In the genomic region with DNA sequence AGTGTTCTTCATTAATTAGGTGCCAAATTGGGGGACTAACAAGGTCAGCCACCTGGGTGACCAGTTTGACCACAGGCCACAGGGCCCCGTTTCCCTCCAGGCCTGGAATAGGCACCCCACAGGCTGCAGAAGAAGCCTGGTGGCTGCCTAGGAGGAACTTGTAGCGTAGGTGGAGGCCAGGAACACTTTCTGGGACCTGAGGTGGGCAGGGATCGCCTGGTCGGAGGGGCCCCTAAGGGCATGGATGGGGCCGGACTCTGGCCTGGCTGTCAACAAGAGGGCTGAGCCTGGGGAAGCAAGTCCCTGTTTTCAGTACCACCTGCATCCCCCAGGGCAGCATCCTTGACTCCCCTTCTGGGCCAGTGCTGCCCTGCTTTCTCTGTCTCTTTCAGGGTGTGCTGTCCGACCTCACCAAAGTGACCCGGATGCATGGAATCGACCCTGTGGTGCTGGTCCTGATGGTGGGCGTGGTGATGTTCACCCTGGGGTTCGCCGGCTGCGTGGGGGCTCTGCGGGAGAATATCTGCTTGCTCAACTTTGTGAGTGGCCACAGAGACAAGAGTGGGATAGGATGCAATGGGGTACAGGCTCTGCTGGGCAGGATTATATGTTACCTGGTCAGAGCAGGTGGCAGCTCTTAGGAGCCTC, we compare ENCODE assay signal across 18 cellular contexts. TPM values are rescaled to one million over a fixed set of nuclear protein-coding genes. Genes with fewer than 3 reads are reported as not detected.
DNase-seq lines count a peak whose midpoint lies in the region; ATAC-seq, FAIRE-seq and TF ChIP-seq lines count a peak whose summit lies in the region.
"Had no signal": no experiment of that assay in that cellular context is flagged by ENCODE, and none has a peak within 500 bp of the region (broad histone marks: within the 10 kb centered on the region; RNA-seq: fewer than 3 reads in every experiment).

No MANE protein-coding gene starts in this region.

- intact Hi-C loops in HepG2 (cut with micrococcal nuclease; ENCODE audit: unreplicated experiment) (loop anchor here (1.0 kb wide), 1 partner anchor 63 kb away; no protein-coding TSS in a partner anchor), right lobe of liver (cut with DNase I) (loop anchor here (5.0 to 10.0 kb wide), 2 partner anchors 60 to 122 kb away; no protein-coding TSS in a partner anchor), MCF 10A (cut with micrococcal nuclease) (no loop called here)

- peak overlapping the region; percentile 46 for H3K27ac Mint-ChIP-seq in MCF 10A (ENCODE audit: low read depth, unreplicated experiment)
- H3K27ac Mint-ChIP-seq in naive thymus-derived CD8-positive, alpha-beta T cell = peak overlapping the region in 8 of 10 donors; percentile 13 to 95 (median 48)
- H3K27ac Mint-ChIP-seq: activated T-helper 2 cell treated with anti-CD3 and anti-CD28 coated beads, Interferon-gamma antibody, Interleukin-2, Interleukin-4, amounts not matched to agents 10 μg/mL and 5 μg/mL and 100 μg/mL, durations not matched to agents 14 hours and 24 hours and 36 hours had no signal

- TF ChIP-seq CTCF in HepG2 (CRISPR knock-in tag; IDR thresholded peaks at IDR 0.05) (no peak), right lobe of liver (IDR thresholded peaks at IDR 0.05) (no peak), MCF 10A (IDR thresholded peaks at IDR 0.05; ENCODE audit: unreplicated experiment) (no peak)

- BruUV-seq in HepG2 (replicated peaks; lab: Mats Ljungman, UMichigan) (no TSS peak), MCF 10A (replicated peaks; lab: Mats Ljungman, UMichigan) (no TSS peak)

- WGBS in HepG2 (ENCODE audit: low lambda C conversion rate) = 49% methylated on average over 4 of the region's 13 CpGs
- WGBS in right lobe of liver (ENCODE audit: insufficient coverage, low coverage, low lambda C conversion rate, missing lambda C conversion rate) = 77% methylated on average over 5 of the region's 13 CpGs

- TF ChIP-seq EP300 in HepG2 (IDR thresholded peaks at IDR 0.05; ENCODE audit: low read depth in 2 of 2, low read length in 2 of 2) (no peak), HepG2 (CRISPR knock-in tag; IDR thresholded peaks at IDR 0.05; ENCODE audit: borderline replicate concordance) (no peak)

- H3K27ac ChIP-seq in HepG2 (ENCODE audit: extremely low read length, insufficient read depth, low read length) (peak overlapping the region; percentile 54), right lobe of liver (peak overlapping the region in 1 of 3 donors; percentile 13)
- H3K27ac ChIP-seq: KMS-11 had no signal

- H3K4me3 ChIP-seq in HepG2 (replicated peaks in 1 of 3; ENCODE audit: insufficient read depth in 1 of 3, low read depth in 2 of 3, low read length in 3 of 3) (peak overlapping the region in 1 of 3 experiments; percentile 14; a peak in 1 of 6 replicates), right lobe of liver (no peak overlapping the region)
- H3K4me3 ChIP-seq: ovary had no signal

- POLR2A ChIA-PET in HepG2 (lab: Yijun Ruan, JAX) (interaction anchor here (0.8 to 3.9 kb wide), 4 partner anchors 14 to 100 kb away, joined by 3 to 58 read pairs (median 24); a partner anchor contains a TSS), MCF 10A (lab: Yijun Ruan, JAX) (interaction anchor here (0.5 to 1.8 kb wide), 7 partner anchors 11 to 107 kb away, joined by 3 to 11 read pairs (median 4); no protein-coding TSS in a partner anchor)
- POLR2A ChIA-PET in naive thymus-derived CD8-positive, alpha-beta T cell (lab: Charles Lee) = interaction anchor here (1.3 to 20.6 kb wide), 2 partner anchors 47 to 68 kb away, joined by 3 to 914 read pairs; a partner anchor contains a TSS

- H3K27me3 ChIP-seq in HepG2 (ENCODE audit: control insufficient read depth in 1 of 2, insufficient read depth in 2 of 2, low read length in 2 of 2) (no peaks in the 10 kb centered on the region), right lobe of liver (no peaks in the 10 kb centered on the region)
- H3K27me3 ChIP-seq: BE2C, ovary had no signal

- no peak overlapping the region for H2AFZ ChIP-seq in HepG2 (ENCODE audit: low read length)

- H3K9me3 ChIP-seq in HepG2 (ENCODE audit: low read length) = no peaks in the 10 kb centered on the region
- no peaks in the 10 kb centered on the region for H3K9me3 ChIP-seq in right lobe of liver
- H3K9me3 ChIP-seq: BE2C, ovary had no signal

- FAIRE-seq in HepG2 (lab: Jason Lieb, UNC) = no peak
- FAIRE-seq: GM19239 had no signal

- no peak for TF ChIP-seq RAD21 in HepG2 (CRISPR knock-in tag; IDR thresholded peaks at IDR 0.05)

- no peaks in the 10 kb centered on the region for H3K27me3 Mint-ChIP-seq in MCF 10A (ENCODE audit: insufficient read depth, unreplicated experiment)
- no peaks in the 10 kb centered on the region for H3K27me3 Mint-ChIP-seq in naive thymus-derived CD8-positive, alpha-beta T cell

- CTCF ChIA-PET in HepG2 (lab: Yijun Ruan, JAX; ENCODE audit: low intra/inter-chr PET ratio, low total read pairs) = interaction anchor here (3.2 kb wide), 1 partner anchor 62 kb away, joined by 65 read pairs; no protein-coding TSS in a partner anchor
- CTCF ChIA-PET in MCF 10A (lab: Yijun Ruan, JAX) = interaction anchor here (0.6 to 21.4 kb wide), 5 partner anchors 50 to 175 kb away, joined by 3 to 923 read pairs (median 4); a partner anchor contains a TSS

- H3K9ac ChIP-seq in HepG2 (ENCODE audit: insufficient read depth, low read depth, low read length) = peak overlapping the region; percentile 30
- H3K9ac ChIP-seq: KMS-11 had no signal

- peaks cover 10% of the 10 kb centered on the region; the same call in 1 of the 2 replicates for H4K20me1 ChIP-seq in HepG2 (ENCODE audit: insufficient read depth, low read length)

- H3K4me1 Mint-ChIP-seq in MCF 10A (ENCODE audit: insufficient read depth, unreplicated experiment) = peaks cover 60% of the 10 kb centered on the region
- H3K4me1 Mint-ChIP-seq in naive thymus-derived CD8-positive, alpha-beta T cell = peaks cover 48 to 83% (median 69%) of the 10 kb centered on the region in 4 donors

- H3K79me2 ChIP-seq in HepG2 (ENCODE audit: insufficient read depth, low read length) = peaks cover 37% of the 10 kb centered on the region

- H3K36me3 Mint-ChIP-seq in MCF 10A (ENCODE audit: insufficient read depth, unreplicated experiment) = peaks cover 51% of the 10 kb centered on the region
- peaks cover 0 to 64% (median 8%) of the 10 kb centered on the region in 3 donors for H3K36me3 Mint-ChIP-seq in naive thymus-derived CD8-positive, alpha-beta T cell

- peaks cover 57% of the 10 kb centered on the region for H3K4me1 ChIP-seq in HepG2 (ENCODE audit: insufficient read depth, low read length)
- H3K4me1 ChIP-seq in right lobe of liver = peaks cover 0 to 36% (median 9%) of the 10 kb centered on the region in 4 donors
- H3K4me1 ChIP-seq: BE2C had no signal

- no peaks in the 10 kb centered on the region for H3K9me3 Mint-ChIP-seq in MCF 10A (ENCODE audit: unreplicated experiment)
- H3K9me3 Mint-ChIP-seq in naive thymus-derived CD8-positive, alpha-beta T cell = no peaks in the 10 kb centered on the region
- H3K9me3 Mint-ChIP-seq: activated T-helper 2 cell treated with anti-CD3 and anti-CD28 coated beads, Interferon-gamma antibody, Interleukin-2, Interleukin-4, amounts not matched to agents 10 μg/mL and 5 μg/mL and 100 μg/mL, durations not matched to agents 14 hours and 24 hours and 36 hours had no signal

- H3K36me3 ChIP-seq in HepG2 (replicated peaks in 1 of 2; ENCODE audit: control insufficient read depth in 1 of 2, insufficient read depth in 2 of 2, low read length in 2 of 2) (peaks cover 22 to 42% of the 10 kb centered on the region in 2 experiments), right lobe of liver (peaks cover 0 to 32% (median 2%) of the 10 kb centered on the region in 4 donors)
- H3K36me3 ChIP-seq: BE2C, ovary had no signal

- no peak for TF ChIP-seq POLR2A in HepG2 (IDR thresholded peaks at IDR 0.05; ENCODE audit: insufficient read depth in 1 of 2, low read depth in 2 of 2, low read length in 2 of 2)
- TF ChIP-seq POLR2A in right lobe of liver (IDR thresholded peaks at IDR 0.05) = no peak

- H3K4me3 Mint-ChIP-seq in MCF 10A (ENCODE audit: unreplicated experiment) = no peak overlapping the region
- H3K4me3 Mint-ChIP-seq in naive thymus-derived CD8-positive, alpha-beta T cell = no peak overlapping the region

- DNase-seq in HepG2 (ENCODE audit: low spot score) (no peak), right lobe of liver (no peak), MCF 10A (ENCODE audit: unreplicated experiment) (no peak), pons (ENCODE audit: low spot score) (no peak), GM03348 (ENCODE audit: low spot score) (no peak), NCI-H774 (lab: John Stamatoyannopoulos, UW) (no peak)
- DNase-seq in naive thymus-derived CD8-positive, alpha-beta T cell = peak in 1 of 10 donors; percentile 23
- no peak for DNase-seq in stimulated activated CD4-positive, alpha-beta T cell treated with anti-CD3 and anti-CD28 coated beads, Interleukin-4, amount 100 ng/mL, for 1 hour
- DNase-seq: BE2C; central memory CD4-positive, alpha-beta T cell; NCI-H187; ovary; T-helper 9 cell had no signal

- in situ Hi-C loops in HepG2 (cut with HindIII; ENCODE audit: extremely low pct_ligation_motif_present, low pct_unique_long_range_greater_than_20kb) = loop anchor here (5.0 to 25.0 kb wide), 2 partner anchors 120 to 245 kb away; no protein-coding TSS in a partner anchor

- peak; percentile 11 for ATAC-seq in HepG2
- ATAC-seq in right lobe of liver = no peak
- ATAC-seq in naive thymus-derived CD8-positive, alpha-beta T cell = no peak

- peak overlapping the region; percentile 37 for H3K4me2 ChIP-seq in HepG2 (ENCODE audit: low read depth, low read length)
- H3K4me2 ChIP-seq: KMS-11 had no signal

RNA-seq across cellular contexts. Expression of a gene that starts 30.7 kb away (rescaled TPM):
- not detected in 2 replicates for total RNA-seq in HepG2 (2016; rRNA removed; fragmentation: Illumina TruSeq; extraction: Trizol)
- 0.09 TPM in 1 of 2 replicates, not detected in the other for total RNA-seq in HepG2 (2016; cell fraction: cytosol; rRNA removed; fragmentation: Illumina TruSeq; extraction: Trizol; ENCODE audit: low read depth)
- total RNA-seq in HepG2 (2016; cell fraction: insoluble cytoplasmic fraction; rRNA removed; fragmentation: Illumina TruSeq; extraction: Trizol) = not detected in 2 replicates
- total RNA-seq in HepG2 (2016; cell fraction: membrane; rRNA removed; fragmentation: Illumina TruSeq; extraction: Trizol) = not detected in 2 replicates
- total RNA-seq in HepG2 (2016; cell fraction: nucleus; rRNA removed; fragmentation: Illumina TruSeq; extraction: Trizol) = 0.09 TPM in 1 of 2 replicates, not detected in the other
- polyA plus RNA-seq in HepG2 (2011; rRNA removed) = not detected in 2 replicates
- not detected in 2 replicates for polyA plus RNA-seq in HepG2 (2011; cell fraction: cytosol; rRNA removed)
- polyA plus RNA-seq in HepG2 (2011; cell fraction: nucleus; rRNA removed) = 0.03 TPM in 1 of 2 replicates, not detected in the other
- not detected in 2 replicates for polyA plus RNA-seq in HepG2 (2012)
- polyA plus RNA-seq in HepG2 (2016; cell fraction: cytosol; fragmentation: Illumina TruSeq; extraction: Trizol; ENCODE audit: low read depth) = not detected in 2 replicates
- not detected in 2 replicates for polyA plus RNA-seq in HepG2 (2016; cell fraction: insoluble cytoplasmic fraction; fragmentation: Illumina TruSeq; extraction: Trizol; ENCODE audit: low read depth)
- polyA plus RNA-seq in HepG2 (2016; cell fraction: membrane; fragmentation: Illumina TruSeq; extraction: Trizol; ENCODE audit: low read depth) = not detected in 2 replicates
- not detected in 2 replicates for polyA plus RNA-seq in HepG2 (2016; cell fraction: nucleus; fragmentation: Illumina TruSeq; extraction: Trizol; ENCODE audit: insufficient read depth, low read depth)
- polyA minus RNA-seq in HepG2 (2011; rRNA and poly(A)+ RNA removed; ENCODE audit: low replicate concordance) = 0.04 and 0.12 TPM in 2 replicates
- not detected in 2 replicates for polyA minus RNA-seq in HepG2 (2011; cell fraction: cytosol; rRNA and poly(A)+ RNA removed)
- polyA minus RNA-seq in HepG2 (2011; cell fraction: nucleus; rRNA and poly(A)+ RNA removed) = not detected in 2 replicates
- not detected for total RNA-seq in right lobe of liver
- not detected in 2 replicates for total RNA-seq in MCF 10A (2022)
- total RNA-seq in naive thymus-derived CD8-positive, alpha-beta T cell = under 1 TPM; 0.11 to 0.36 TPM
- not detected for polyA plus RNA-seq in naive thymus-derived CD8-positive, alpha-beta T cell
- total RNA-seq: RPMI7951 had no signal
- polyA plus RNA-seq: urinary bladder had no signal

RNA-seq across cellular contexts. Expression of a gene that starts 52.9 kb away (rescaled TPM):
- 17.4 and 24.1 TPM in 2 replicates for total RNA-seq in HepG2 (2016; rRNA removed; fragmentation: Illumina TruSeq; extraction: Trizol)
- total RNA-seq in HepG2 (2016; cell fraction: cytosol; rRNA removed; fragmentation: Illumina TruSeq; extraction: Trizol; ENCODE audit: low read depth) = 5.0 and 6.4 TPM in 2 replicates
- total RNA-seq in HepG2 (2016; cell fraction: insoluble cytoplasmic fraction; rRNA removed; fragmentation: Illumina TruSeq; extraction: Trizol) = 16.0 and 24.8 TPM in 2 replicates
- 15.7 and 18.1 TPM in 2 replicates for total RNA-seq in HepG2 (2016; cell fraction: membrane; rRNA removed; fragmentation: Illumina TruSeq; extraction: Trizol)
- 28.9 and 38.5 TPM in 2 replicates for total RNA-seq in HepG2 (2016; cell fraction: nucleus; rRNA removed; fragmentation: Illumina TruSeq; extraction: Trizol)
- 73.8 and 80.6 TPM in 2 replicates for polyA plus RNA-seq in HepG2 (2011; rRNA removed)
- 66.9 and 68.7 TPM in 2 replicates for polyA plus RNA-seq in HepG2 (2011; cell fraction: cytosol; rRNA removed)
- 64.3 and 75.0 TPM in 2 replicates for polyA plus RNA-seq in HepG2 (2011; cell fraction: nucleus; rRNA removed)
- 36.4 and 39.6 TPM in 2 replicates for polyA plus RNA-seq in HepG2 (2012)
- 6.7 and 7.8 TPM in 2 replicates for polyA plus RNA-seq in HepG2 (2016; cell fraction: cytosol; fragmentation: Illumina TruSeq; extraction: Trizol; ENCODE audit: low read depth)
- polyA plus RNA-seq in HepG2 (2016; cell fraction: insoluble cytoplasmic fraction; fragmentation: Illumina TruSeq; extraction: Trizol; ENCODE audit: low read depth) = 19.6 and 25.9 TPM in 2 replicates
- polyA plus RNA-seq in HepG2 (2016; cell fraction: membrane; fragmentation: Illumina TruSeq; extraction: Trizol; ENCODE audit: low read depth) = 15.4 and 16.2 TPM in 2 replicates
- polyA plus RNA-seq in HepG2 (2016; cell fraction: nucleus; fragmentation: Illumina TruSeq; extraction: Trizol; ENCODE audit: insufficient read depth, low read depth) = 59.1 and 62.2 TPM in 2 replicates
- 22.0 and 139 TPM in 2 replicates for polyA minus RNA-seq in HepG2 (2011; rRNA and poly(A)+ RNA removed; ENCODE audit: low replicate concordance)
- 48.1 and 54.0 TPM in 2 replicates for polyA minus RNA-seq in HepG2 (2011; cell fraction: cytosol; rRNA and poly(A)+ RNA removed)
- polyA minus RNA-seq in HepG2 (2011; cell fraction: nucleus; rRNA and poly(A)+ RNA removed) = 39.9 and 48.0 TPM in 2 replicates
- total RNA-seq in right lobe of liver = 10 to 100 TPM; 22.1 to 39.0 (median 28.4) TPM
- total RNA-seq in MCF 10A (2022) = 46.9 and 53.7 TPM in 2 replicates
- 100 to 1,000 TPM; 163 to 165 TPM for total RNA-seq in naive thymus-derived CD8-positive, alpha-beta T cell
- polyA plus RNA-seq in naive thymus-derived CD8-positive, alpha-beta T cell = 100 to 1,000 TPM; 152 to 293 (median 155) TPM
